ENCODE assay signal across 19 cellular contexts in genomic region chr6:154895841-154896240, GRCh38.
A peak's percentile ranks its signal among the peaks of the same experiment; 100 is the strongest.
DNase-seq lines count a peak whose midpoint lies in the region; ATAC-seq and TF ChIP-seq lines count a peak whose summit lies in the region.
"Had no signal": no experiment of that assay in that cellular context is flagged by ENCODE, and none has a peak within 500 bp of the region (broad histone marks: within the 10 kb centered on the region; RNA-seq: fewer than 3 reads in every experiment).

No MANE protein-coding gene starts in this region.

- no peaks in the 10 kb centered on the region for H3K27me3 Mint-ChIP-seq in activated naive CD4-positive, alpha-beta T cell treated with anti-CD3 and anti-CD28 coated beads, Interleukin-2, amount 50 U/mL, for 24 hours
- no peaks in the 10 kb centered on the region for H3K27me3 Mint-ChIP-seq in activated naive CD4-positive, alpha-beta T cell treated with anti-CD3 and anti-CD28 coated beads, Interleukin-2, amount 10 ng/mL, durations not matched to agents 7 days and 5 days
- H3K27me3 Mint-ChIP-seq in WTC11 (ENCODE audit: low read depth), result no peaks in the 10 kb centered on the region
- peaks cover 3% of the 10 kb centered on the region for H3K27me3 Mint-ChIP-seq in nephron progenitor cell (ENCODE audit: low read depth, poor library complexity)
- H3K27me3 Mint-ChIP-seq: B cell; CD4-positive, alpha-beta T cell had no signal

- ATAC-seq in WTC11 (no peak), esophagus mucosa (no peak)
- ATAC-seq: A549; CD8-positive, alpha-beta T cell had no signal

- H3K4me3 Mint-ChIP-seq in activated naive CD4-positive, alpha-beta T cell treated with anti-CD3 and anti-CD28 coated beads, Interleukin-2, amount 50 U/mL, for 24 hours, result no peak overlapping the region
- no peak overlapping the region for H3K4me3 Mint-ChIP-seq in activated naive CD4-positive, alpha-beta T cell treated with anti-CD3 and anti-CD28 coated beads, Interleukin-2, amount 10 ng/mL, durations not matched to agents 7 days and 5 days
- H3K4me3 Mint-ChIP-seq in WTC11 (no peak overlapping the region), nephron progenitor cell (no peak overlapping the region)
- H3K4me3 Mint-ChIP-seq: B cell; CD4-positive, alpha-beta T cell; CD8-positive, alpha-beta T cell had no signal

- no peaks in the 10 kb centered on the region for H3K9me3 Mint-ChIP-seq in activated naive CD4-positive, alpha-beta T cell treated with anti-CD3 and anti-CD28 coated beads, Interleukin-2, amount 50 U/mL, for 24 hours
- H3K9me3 Mint-ChIP-seq in activated naive CD4-positive, alpha-beta T cell treated with anti-CD3 and anti-CD28 coated beads, Interleukin-2, amount 10 ng/mL, durations not matched to agents 7 days and 5 days, result no peaks in the 10 kb centered on the region
- H3K9me3 Mint-ChIP-seq in WTC11 (no peaks in the 10 kb centered on the region), nephron progenitor cell (no peaks in the 10 kb centered on the region)
- H3K9me3 Mint-ChIP-seq: CD4-positive, alpha-beta T cell; CD8-positive, alpha-beta T cell had no signal

- H3K27ac Mint-ChIP-seq in activated naive CD4-positive, alpha-beta T cell treated with anti-CD3 and anti-CD28 coated beads, Interleukin-2, amount 50 U/mL, for 24 hours, result peak overlapping the region; percentile 51
- no peak overlapping the region for H3K27ac Mint-ChIP-seq in activated naive CD4-positive, alpha-beta T cell treated with anti-CD3 and anti-CD28 coated beads, Interleukin-2, amount 10 ng/mL, durations not matched to agents 7 days and 5 days
- peak overlapping the region; percentile 74 for H3K27ac Mint-ChIP-seq in WTC11
- H3K27ac Mint-ChIP-seq in nephron progenitor cell, result peak overlapping the region; percentile 25
- H3K27ac Mint-ChIP-seq: B cell; CD4-positive, alpha-beta T cell had no signal

- peaks cover 2% of the 10 kb centered on the region for H3K4me1 Mint-ChIP-seq in activated naive CD4-positive, alpha-beta T cell treated with anti-CD3 and anti-CD28 coated beads, Interleukin-2, amount 50 U/mL, for 24 hours
- H3K4me1 Mint-ChIP-seq in activated naive CD4-positive, alpha-beta T cell treated with anti-CD3 and anti-CD28 coated beads, Interleukin-2, amount 10 ng/mL, durations not matched to agents 7 days and 5 days, result no peaks in the 10 kb centered on the region
- H3K4me1 Mint-ChIP-seq in WTC11 (peaks cover 13% of the 10 kb centered on the region), nephron progenitor cell (peaks cover 11% of the 10 kb centered on the region)
- H3K4me1 Mint-ChIP-seq: B cell had no signal

- no peak overlapping the region for H3K27ac ChIP-seq in RWPE1
- H3K27ac ChIP-seq: 22Rv1, A549, C4-2B had no signal

- CTCF ChIA-PET in activated naive CD4-positive, alpha-beta T cell treated with anti-CD3 and anti-CD28 coated beads, Interleukin-2, amount 10 ng/mL, durations not matched to agents 7 days and 5 days (lab: Charles Lee), result interaction anchor here (1.3 kb wide), 1 partner anchor 32 kb away, joined by 6 read pairs; no protein-coding TSS in a partner anchor
- CTCF ChIA-PET in WTC11 (lab: Charles Lee) (interaction anchor here (1.3 kb wide), 1 partner anchor 28 kb away, joined by 4 read pairs; no protein-coding TSS in a partner anchor), RWPE1 (lab: Yijun Ruan, JAX) (interaction anchor here (0.8 kb wide), 1 partner anchor 28 kb away, joined by 3 read pairs; no protein-coding TSS in a partner anchor)

- TF ChIP-seq CTCF in WTC11 (IDR thresholded peaks at IDR 0.05) (no peak), nephron progenitor cell (IDR thresholded peaks at IDR 0.05) (no peak), RWPE1 (conservative IDR thresholded peaks at IDR 0.05; ENCODE audit: low read depth) (no peak)

- peaks cover 6% of the 10 kb centered on the region for H3K36me3 Mint-ChIP-seq in activated naive CD4-positive, alpha-beta T cell treated with anti-CD3 and anti-CD28 coated beads, Interleukin-2, amount 50 U/mL, for 24 hours
- H3K36me3 Mint-ChIP-seq in activated naive CD4-positive, alpha-beta T cell treated with anti-CD3 and anti-CD28 coated beads, Interleukin-2, amount 10 ng/mL, durations not matched to agents 7 days and 5 days, result no peaks in the 10 kb centered on the region
- no peaks in the 10 kb centered on the region for H3K36me3 Mint-ChIP-seq in WTC11
- H3K36me3 Mint-ChIP-seq in nephron progenitor cell (ENCODE audit: low read depth), result peaks cover 24% of the 10 kb centered on the region

- POLR2A ChIA-PET in WTC11 (lab: Charles Lee) (no interaction called here), RWPE1 (lab: Yijun Ruan, JAX; ENCODE audit: low non-redundant PET) (no interaction called here)

- DNase-seq in activated naive CD4-positive, alpha-beta T cell treated with anti-CD3 and anti-CD28 coated beads, Interleukin-2, amount 10 ng/mL, durations not matched to agents 7 days and 5 days, result no peak
- DNase-seq in NCI-H526 (lab: John Stamatoyannopoulos, UW), result peak; percentile 34 to 68
- DNase-seq in WTC11 (ENCODE audit: low spot score), result no peak
- no peak for DNase-seq in nephron progenitor cell
- DNase-seq in hepatic stellate cell (ENCODE audit: low spot score), result no peak
- DNase-seq in RWPE1 (ENCODE audit: low spot score), result no peak
- DNase-seq: AML-193; Caco-2; Calu3; CD4-positive, alpha-beta T cell; CD8-positive, alpha-beta T cell; DMS79 treated with DMSO at 0.1 percent for 48 hours; GF-D8 had no signal

TF ChIP-seq in WTC11, 78 proteins besides CTCF, POLR2A, EP300 and RAD21:
- no peak for TF ChIP-seq MYBL2 (CRISPR knock-in tag; IDR thresholded peaks at IDR 0.05)
- no peak for TF ChIP-seq JAZF1 (CRISPR knock-in tag; IDR thresholded peaks at IDR 0.05)
- TF ChIP-seq SMAD4 (CRISPR knock-in tag; IDR thresholded peaks at IDR 0.05), result no peak
- no peak for TF ChIP-seq ZNF671 (CRISPR knock-in tag; IDR thresholded peaks at IDR 0.05)
- no peak for TF ChIP-seq NFATC4 (CRISPR knock-in tag; IDR thresholded peaks at IDR 0.05)
- TF ChIP-seq ZBTB21 (CRISPR knock-in tag; IDR thresholded peaks at IDR 0.05; ENCODE audit: borderline replicate concordance), result no peak
- no peak for TF ChIP-seq NR1H2 (CRISPR knock-in tag; IDR thresholded peaks at IDR 0.05)
- TF ChIP-seq ERG (CRISPR knock-in tag; IDR thresholded peaks at IDR 0.05), result no peak

Comparison
In these comparisons a context has a peak if more than half of its experiments do, and no peak if none do; other contexts are left out.
1. DNase-seq: peak in NCI-H526 (2 of 2); none in activated naive CD4-positive, alpha-beta T cell treated with anti-CD3 and anti-CD28 coated beads, Interleukin-2, amount 10 ng/mL, durations not matched to agents 7 days and 5 days (single experiment), WTC11 (single experiment), nephron progenitor cell (single experiment), hepatic stellate cell (single experiment) and RWPE1 (single experiment).